8 cellular contexts compared by ENCODE assay signal in genomic region chr15:83282859-83283812, GRCh38. TPM values are rescaled to one million over a fixed set of nuclear protein-coding genes. Genes with fewer than 3 reads are reported as not detected.
A peak's percentile ranks its signal among the peaks of the same experiment; 100 is the strongest.
DNase-seq lines count a peak whose midpoint lies in the region; ATAC-seq and TF ChIP-seq lines count a peak whose summit lies in the region.

No MANE protein-coding gene starts in this region.

- no peak overlapping the region for H3K4ac ChIP-seq in neuronal stem cell (ENCODE audit: low read length)

- H2BK15ac ChIP-seq in neuronal stem cell (ENCODE audit: low read length), result no peak overlapping the region

- peak overlapping the region; percentile 77 for H3K4me2 ChIP-seq in neuronal stem cell (ENCODE audit: insufficient read depth, low read length, poor library complexity, severe bottlenecking)

- H2BK5ac ChIP-seq in neuronal stem cell (ENCODE audit: low read length), result no peak overlapping the region

- H3K4me1 ChIP-seq in RWPE2 (ENCODE audit: insufficient read depth, poor library complexity, severe bottlenecking), result peaks cover 71% of the 10 kb centered on the region
- H3K4me1 ChIP-seq in neuronal stem cell (ENCODE audit: control insufficient read depth in 2 of 2, insufficient read depth in 1 of 2, low read depth in 1 of 2, low read length in 2 of 2), result peaks cover 4% of the 10 kb centered on the region in 2 donors

- H3K14ac ChIP-seq in neuronal stem cell (ENCODE audit: low read length), result peak overlapping the region; percentile 56

- no peak overlapping the region for H3K9ac ChIP-seq in neuronal stem cell (ENCODE audit: low read depth, low read length, poor library complexity)

- ATAC-seq in RWPE2 (ENCODE audit: low read depth), result no peak
- no peak for ATAC-seq in GM18873 (IDR thresholded peaks at IDR 0.05; ENCODE audit: low FRiP score, unreplicated experiment)
- ATAC-seq in GM21723 (IDR thresholded peaks at IDR 0.05; ENCODE audit: unreplicated experiment), result no peak
- ATAC-seq in HG02973 (IDR thresholded peaks at IDR 0.05; ENCODE audit: unreplicated experiment), result no peak

- WGBS in neuronal stem cell (ENCODE audit: extremely low coverage in 2 of 2, insufficient read length in 2 of 2, insufficient replicate concordance in 1 of 2), 2 donors, result no CpG with 5 or more reads among the region's 79 CpGs

- H3K27ac ChIP-seq in RWPE2 (ENCODE audit: poor library complexity, severe bottlenecking) (peak overlapping the region; percentile 99), neuronal stem cell (replicated peaks; ENCODE audit: low read length) (no peak overlapping the region)

- H3K9me3 ChIP-seq in RWPE2 (ENCODE audit: severe bottlenecking) (no peaks in the 10 kb centered on the region), neuronal stem cell (replicated peaks in 1 of 2; ENCODE audit: control insufficient read depth in 2 of 2, insufficient read depth in 1 of 2, low read depth in 1 of 2, low read length in 2 of 2) (peaks cover 2 to 3% of the 10 kb centered on the region in 2 donors)

- no peaks in the 10 kb centered on the region for H3K79me1 ChIP-seq in neuronal stem cell (ENCODE audit: low read depth, low read length)

- H3K36me3 ChIP-seq in RWPE2 (ENCODE audit: low read depth), result peaks cover 57% of the 10 kb centered on the region
- H3K36me3 ChIP-seq in neuronal stem cell (replicated peaks in 1 of 2; ENCODE audit: control insufficient read depth in 2 of 2, insufficient read depth in 2 of 2, low read length in 2 of 2), result no peaks in the 10 kb centered on the region

- peak overlapping the region; percentile 64 for H3K18ac ChIP-seq in neuronal stem cell (ENCODE audit: low read length)

- TF ChIP-seq CTCF in RWPE2 (IDR thresholded peaks at IDR 0.05; ENCODE audit: poor library complexity, severe bottlenecking) (no peak), fibroblast of mammary gland (conservative IDR thresholded peaks at IDR 0.05; ENCODE audit: control insufficient read depth, insufficient read depth, low read depth, low read length) (no peak)

- H2AFZ ChIP-seq in neuronal stem cell (ENCODE audit: low read length), result peak overlapping the region; percentile 92

- DNase-seq in COLO668 (lab: John Stamatoyannopoulos, UW; ENCODE audit: unreplicated experiment) (peak; percentile 11), RWPE2 (ENCODE audit: low spot score) (peak; percentile 76), fibroblast of mammary gland (ENCODE audit: low read depth) (peak; percentile 61), neuronal stem cell (ENCODE audit: low spot score) (no peak), 8988T (no peak)

- peak overlapping the region; percentile 65 for H3K23ac ChIP-seq in neuronal stem cell (ENCODE audit: low read depth, low read length, poor library complexity)

- no peak overlapping the region for H2BK120ac ChIP-seq in neuronal stem cell (ENCODE audit: low read depth, low read length)

- no peak overlapping the region for H2AK5ac ChIP-seq in neuronal stem cell (ENCODE audit: low read depth, low read length)

- H3K27me3 ChIP-seq in RWPE2 (ENCODE audit: insufficient read depth, poor library complexity, severe bottlenecking), result no peaks in the 10 kb centered on the region
- H3K27me3 ChIP-seq in neuronal stem cell (ENCODE audit: control insufficient read depth in 3 of 3, insufficient read depth in 3 of 3, low read depth in 1 of 3, low read length in 3 of 3), result peaks cover 32 to 88% (median 45%) of the 10 kb centered on the region in 3 experiments

- H4K8ac ChIP-seq in neuronal stem cell (ENCODE audit: low read depth, low read length), result no peak overlapping the region

- H4K91ac ChIP-seq in neuronal stem cell (ENCODE audit: low read depth, low read length, poor library complexity), result no peak overlapping the region

- peak overlapping the region; percentile 80 for H3K4me3 ChIP-seq in RWPE2 (ENCODE audit: severe bottlenecking)
- H3K4me3 ChIP-seq in fibroblast of mammary gland (ENCODE audit: control insufficient read depth, low read depth, low read length), result peak overlapping the region; percentile 75
- peak overlapping the region; percentile 33 to 79 for H3K4me3 ChIP-seq in neuronal stem cell (ENCODE audit: low read length in 2 of 2)

- no peak overlapping the region for H2BK12ac ChIP-seq in neuronal stem cell (ENCODE audit: low read length)

RNA-seq across cellular contexts. Expression of gene BNC1, which starts 1.3 kb away (rescaled TPM):
- polyA plus RNA-seq in neuronal stem cell (2013, experiment 1 of 2), result 0.01 TPM
- 0.03 TPM for polyA plus RNA-seq in neuronal stem cell (2013, experiment 2 of 2)

Comparison
In these comparisons a context has a peak if more than half of its experiments do, and no peak if none do; other contexts are left out.
1. DNase-seq: peak in COLO668 (single experiment), RWPE2 (single experiment) and fibroblast of mammary gland (single experiment); none in neuronal stem cell (single experiment) and 8988T (single experiment).
2. Peak in every context shown above with its lines, with median percentiles within 50 percentile points of each other: H3K4me3 ChIP-seq.